ENCODE assay signal across 16 cellular contexts in the genomic region with DNA sequence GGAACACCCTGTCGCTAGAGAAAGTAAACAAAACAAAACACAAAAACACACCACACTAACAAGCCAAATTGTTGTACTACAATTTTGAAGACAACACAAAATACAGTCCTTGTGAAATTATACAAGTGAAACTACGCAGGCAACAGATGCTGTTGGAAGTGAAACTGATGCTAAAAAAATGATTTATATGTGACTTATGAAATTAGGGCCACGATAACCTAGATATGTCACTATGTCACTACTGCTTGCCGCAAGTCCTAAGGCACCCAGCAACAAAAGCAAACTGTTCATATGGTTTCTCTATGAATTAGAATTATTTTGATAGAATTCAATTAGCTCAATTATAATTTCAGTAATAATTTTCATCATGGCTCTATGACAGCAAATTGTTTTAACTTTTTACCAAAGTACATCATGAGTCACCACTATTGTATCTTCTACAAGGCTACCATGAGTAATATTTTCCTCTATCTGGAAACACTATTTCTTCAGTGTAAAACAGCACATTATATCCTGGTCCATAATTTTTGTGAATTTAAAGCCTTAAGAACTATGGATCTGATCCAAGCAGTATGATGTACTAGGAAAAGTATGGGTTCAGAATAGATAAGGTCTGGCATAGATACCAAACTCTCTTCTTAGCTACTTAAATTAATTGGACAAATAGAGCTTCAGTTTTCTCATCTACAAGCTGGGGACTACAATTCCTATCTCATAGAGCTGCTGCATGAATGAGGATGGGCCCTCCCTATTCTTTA.
DNase-seq lines count a peak whose midpoint lies in the region; ATAC-seq and TF ChIP-seq lines count a peak whose summit lies in the region.
"Had no signal": no experiment of that assay in that cellular context is flagged by ENCODE, and none has a peak within 500 bp of the region (broad histone marks: within the 10 kb centered on the region; RNA-seq: fewer than 3 reads in every experiment).

No MANE protein-coding gene starts in this region.

- TF ChIP-seq CTCF in epithelial cell of esophagus (IDR thresholded peaks at IDR 0.05; ENCODE audit: insufficient read depth, low read depth, low read length, missing control alignments) (no peak), WTC11 (IDR thresholded peaks at IDR 0.05) (no peak), natural killer cell (IDR thresholded peaks at IDR 0.05) (no peak)

- H3K27ac Mint-ChIP-seq in WTC11 = no peak overlapping the region
- H3K27ac Mint-ChIP-seq in activated naive CD4-positive, alpha-beta T cell treated with anti-CD3 and anti-CD28 coated beads, Interleukin-2, amount 50 U/mL, for 72 hours = no peak overlapping the region
- H3K27ac Mint-ChIP-seq in natural killer cell = no peak overlapping the region
- H3K27ac Mint-ChIP-seq: progenitor cell of endocrine pancreas; stimulated activated memory B cell treated with anti-CD40 and anti-IgM and Interleukin-4, amounts not matched to agents 10 μg/mL and 1 μg/mL and 100 μg/mL, for 72 hours had no signal

- H3K36me3 Mint-ChIP-seq in WTC11 (no peaks in the 10 kb centered on the region), natural killer cell (no peaks in the 10 kb centered on the region)
- H3K36me3 Mint-ChIP-seq in activated naive CD4-positive, alpha-beta T cell treated with anti-CD3 and anti-CD28 coated beads, Interleukin-2, amount 50 U/mL, for 72 hours = no peaks in the 10 kb centered on the region
- H3K36me3 Mint-ChIP-seq: stimulated activated memory B cell treated with anti-CD40 and anti-IgM and Interleukin-4, amounts not matched to agents 10 μg/mL and 1 μg/mL and 100 μg/mL, for 72 hours had no signal

- no peaks in the 10 kb centered on the region for H3K9me3 Mint-ChIP-seq in WTC11
- no peaks in the 10 kb centered on the region for H3K9me3 Mint-ChIP-seq in activated naive CD4-positive, alpha-beta T cell treated with anti-CD3 and anti-CD28 coated beads, Interleukin-2, amount 50 U/mL, for 72 hours
- no peaks in the 10 kb centered on the region for H3K9me3 Mint-ChIP-seq in natural killer cell
- H3K9me3 Mint-ChIP-seq: stimulated activated memory B cell treated with anti-CD40 and anti-IgM and Interleukin-4, amounts not matched to agents 10 μg/mL and 1 μg/mL and 100 μg/mL, for 72 hours had no signal

- intact Hi-C loops in posterior cingulate gyrus (cut with DNase I) (no loop called here), natural killer cell (cut with micrococcal nuclease) (no loop called here)

- H3K27me3 Mint-ChIP-seq in WTC11 (ENCODE audit: low read depth) (no peaks in the 10 kb centered on the region), natural killer cell (ENCODE audit: low read depth in 2 of 2) (no peaks in the 10 kb centered on the region)
- H3K27me3 Mint-ChIP-seq: progenitor cell of endocrine pancreas; stimulated activated memory B cell treated with anti-CD40 and anti-IgM and Interleukin-4, amounts not matched to agents 10 μg/mL and 1 μg/mL and 100 μg/mL, for 72 hours had no signal

- no peak overlapping the region for H3K4me3 ChIP-seq in epithelial cell of esophagus (ENCODE audit: low read length)
- H3K4me3 ChIP-seq: cardiac muscle cell, Peyer's patch had no signal

- ATAC-seq in WTC11 = no peak
- no peak for ATAC-seq in activated naive CD4-positive, alpha-beta T cell treated with anti-CD3 and anti-CD28 coated beads, Interleukin-2, amount 50 U/mL, for 72 hours
- no peak for ATAC-seq in natural killer cell
- ATAC-seq: stimulated activated memory B cell treated with anti-CD40 and anti-IgM and Interleukin-4, amounts not matched to agents 10 μg/mL and 1 μg/mL and 100 μg/mL, for 72 hours had no signal

- CTCF ChIA-PET in WTC11 (lab: Charles Lee) = no interaction called here

- no peak overlapping the region for H3K4me3 Mint-ChIP-seq in WTC11
- no peak overlapping the region for H3K4me3 Mint-ChIP-seq in natural killer cell
- H3K4me3 Mint-ChIP-seq: stimulated activated memory B cell treated with anti-CD40 and anti-IgM and Interleukin-4, amounts not matched to agents 10 μg/mL and 1 μg/mL and 100 μg/mL, for 72 hours had no signal

- H3K4me1 Mint-ChIP-seq in WTC11 = no peaks in the 10 kb centered on the region
- no peaks in the 10 kb centered on the region for H3K4me1 Mint-ChIP-seq in natural killer cell
- H3K4me1 Mint-ChIP-seq: stimulated activated memory B cell treated with anti-CD40 and anti-IgM and Interleukin-4, amounts not matched to agents 10 μg/mL and 1 μg/mL and 100 μg/mL, for 72 hours had no signal

- POLR2A ChIA-PET in WTC11 (lab: Charles Lee) = no interaction called here

- peak; percentile 92 for DNase-seq in EH (ENCODE audit: low read depth)
- peak; percentile 73 for DNase-seq in RKO (ENCODE audit: low spot score)
- peak; percentile 55 for DNase-seq in epithelial cell of esophagus (ENCODE audit: low read depth)
- peak; percentile 75 for DNase-seq in non-pigmented ciliary epithelial cell (ENCODE audit: low read depth)
- no peak for DNase-seq in posterior cingulate gyrus
- no peak for DNase-seq in WTC11 (ENCODE audit: low spot score)
- DNase-seq in activated naive CD4-positive, alpha-beta T cell treated with anti-CD3 and anti-CD28 coated beads, Interleukin-2, amount 50 U/mL, for 72 hours (ENCODE audit: low spot score in 2 of 2) = no peak
- no peak for DNase-seq in natural killer cell
- DNase-seq: activated CD4-positive, alpha-beta T cell treated with anti-CD3 and anti-CD28 coated beads, Interleukin-2, amount 50 U/mL, for 1 hour; NCI-H1417 treated with DMSO at 0.1 percent for 48 hours; NCI-H524; Peyer's patch; stimulated activated CD4-positive, alpha-beta T cell treated with anti-CD3 and anti-CD28 coated beads, Interleukin-2, amount 100 ng/mL, for 48 hours had no signal

TF ChIP-seq in WTC11, 78 proteins besides CTCF, POLR2A, EP300 and RAD21:
- TF ChIP-seq ZNF121 (CRISPR knock-in tag; IDR thresholded peaks at IDR 0.05) (no peak), ZNF219 (CRISPR knock-in tag; IDR thresholded peaks at IDR 0.05; ENCODE audit: borderline replicate concordance) (no peak)
- TF ChIP-seq, protein P1, sequence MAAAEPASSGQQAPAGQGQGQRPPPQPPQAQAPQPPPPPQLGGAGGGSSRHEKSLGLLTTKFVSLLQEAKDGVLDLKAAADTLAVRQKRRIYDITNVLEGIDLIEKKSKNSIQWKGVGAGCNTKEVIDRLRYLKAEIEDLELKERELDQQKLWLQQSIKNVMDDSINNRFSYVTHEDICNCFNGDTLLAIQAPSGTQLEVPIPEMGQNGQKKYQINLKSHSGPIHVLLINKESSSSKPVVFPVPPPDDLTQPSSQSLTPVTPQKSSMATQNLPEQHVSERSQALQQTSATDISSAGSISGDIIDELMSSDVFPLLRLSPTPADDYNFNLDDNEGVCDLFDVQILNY (CRISPR knock-in tag; IDR thresholded peaks at IDR 0.05) = no peak

Comparison
In these comparisons a context has a peak if more than half of its experiments do, and no peak if none do; other contexts are left out.
1. DNase-seq: peak in EH (single experiment), RKO (single experiment), epithelial cell of esophagus (single experiment) and non-pigmented ciliary epithelial cell (single experiment); none in posterior cingulate gyrus (0 of 10), WTC11 (single experiment), activated naive CD4-positive, alpha-beta T cell treated with anti-CD3 and anti-CD28 coated beads, Interleukin-2, amount 50 U/mL, for 72 hours (0 of 2) and natural killer cell (single experiment).